In genomic region chr3:159448902-159449301, GRCh38 we compare ENCODE assay signal across 29 cellular contexts.
"Had no signal": no experiment of that assay in that cellular context is flagged by ENCODE, and none has a peak within 500 bp of the region (broad histone marks: within the 10 kb centered on the region; RNA-seq: fewer than 3 reads in every experiment).

No MANE protein-coding gene starts in this region.

- FAIRE-seq: frontal cortex had no signal

- H3K27me3 ChIP-seq: adrenal gland, body of pancreas, dorsolateral prefrontal cortex, esophagus squamous epithelium had no signal

- H3K4me3 ChIP-seq: adrenal gland, body of pancreas, coronary artery, dorsolateral prefrontal cortex, esophagus squamous epithelium had no signal

- H3K9me3 ChIP-seq: adrenal gland, body of pancreas, esophagus squamous epithelium had no signal

- H3K27ac ChIP-seq: adrenal gland, body of pancreas, coronary artery, dorsolateral prefrontal cortex, esophagus squamous epithelium, WERI-Rb-1 had no signal

- H3K36me3 ChIP-seq: adrenal gland, esophagus squamous epithelium, WERI-Rb-1 had no signal

- DNase-seq: activated B cell treated with CpG ODN at 0.5 μM for 24 hours; activated CD4-positive, alpha-beta T cell treated with anti-CD3 and anti-CD28 coated beads for 48 hours; activated CD4-positive, alpha-beta T cell treated with anti-CD3 and anti-CD28 coated beads, Interleukin-2, amount 50 U/mL, for 1 hour; activated CD4-positive, alpha-beta T cell treated with anti-CD3 and anti-CD28 coated beads, Interleukin-2, amount 50 U/mL, for 48 hours; activated CD8-positive, alpha-beta memory T cell treated with anti-CD3 and anti-CD28 coated beads for 24 hours; activated CD8-positive, alpha-beta T cell treated with anti-CD3 and anti-CD28 coated beads for 36 hours; activated effector memory CD4-positive, alpha-beta T cell treated with anti-CD3 and anti-CD28 coated beads, Interleukin-2, amount 50 U/mL, for 16 hours; activated naive CD4-positive, alpha-beta T cell treated with anti-CD3 and anti-CD28 coated beads for 36 hours; activated naive CD8-positive, alpha-beta T cell treated with anti-CD3 and anti-CD28 coated beads for 36 hours; activated naive CD8-positive, alpha-beta T cell treated with anti-CD3 and anti-CD28 coated beads, Interleukin-2, amount 50 U/mL, for 24 hours; activated T-cell treated with anti-CD3 and anti-CD28 coated beads, Interleukin-2, amount 50 U/mL, for 1 hour; activated T-cell treated with anti-CD3 and anti-CD28 coated beads, Interleukin-2, amount 50 U/mL, for 48 hours; adrenal gland; amygdala; aorta; body of pancreas; dorsolateral prefrontal cortex; effector memory CD4-positive, alpha-beta T cell; endodermal cell; erythroblast; esophagus squamous epithelium; head of caudate nucleus; T-helper 1 cell; T-helper 17 cell; T1000; WERI-Rb-1 had no signal

- ATAC-seq: activated CD4-positive, CD25-positive, alpha-beta regulatory T cell treated with anti-CD3 and anti-CD28 coated beads, Interleukin-2, amount 50 U/mL, for 24 hours; activated CD8-positive, alpha-beta T cell treated with anti-CD3 and anti-CD28 coated beads for 36 hours; activated naive CD8-positive, alpha-beta T cell treated with anti-CD3 and anti-CD28 coated beads, Interleukin-2, amount 50 U/mL, for 24 hours; body of pancreas; T-helper 17 cell had no signal

- H3K4me1 ChIP-seq: adrenal gland, body of pancreas, esophagus squamous epithelium had no signal
